In genomic region chr7:119724041-119724792, GRCh38 we compare ENCODE assay signal across 1 cellular context.
TF ChIP-seq lines count a peak whose summit lies in the region.

No MANE protein-coding gene starts in this region.

TF ChIP-seq in WTC11, 78 proteins besides CTCF, POLR2A, EP300 and RAD21:
- TF ChIP-seq ZNF281 (CRISPR knock-in tag; IDR thresholded peaks at IDR 0.05), result no peak
TF ChIP-seq in WTC11: peak in this region for 0.
